Comparison of ENCODE assay signal across 22 cellular contexts in genomic region chr2:75204833-75205232, GRCh38. TPM values are rescaled to one million over a fixed set of nuclear protein-coding genes. Genes with fewer than 3 reads are reported as not detected.
"Had no signal": no experiment of that assay in that cellular context is flagged by ENCODE, and none has a peak within 500 bp of the region (broad histone marks: within the 10 kb centered on the region; RNA-seq: fewer than 3 reads in every experiment).

No MANE protein-coding gene starts in this region.

- H3K27ac ChIP-seq: ascending aorta, gastrocnemius medialis, left ventricle myocardium inferior, tibial nerve had no signal

- H3K27ac Mint-ChIP-seq: progenitor cell of endocrine pancreas; stimulated activated naive CD8-positive, alpha-beta T cell treated with anti-CD3 and anti-CD28 coated beads, Interleukin-15, Interleukin-2, amounts not matched to agents 100 ng/mL and 50 ng/mL, for 24 hours had no signal

- H3K9me3 Mint-ChIP-seq: central memory CD8-positive, alpha-beta T cell; neural crest cell had no signal

- ATAC-seq: esophagus mucosa, gastrocnemius medialis had no signal

- H3K9me3 ChIP-seq: ascending aorta, gastrocnemius medialis, left ventricle myocardium inferior, tibial nerve had no signal

- H3K4me1 ChIP-seq: ascending aorta had no signal

- H3K36me3 ChIP-seq: ascending aorta, gastrocnemius medialis, left ventricle myocardium inferior, tibial nerve had no signal

- DNase-seq: activated CD4-positive, alpha-beta T cell treated with anti-CD3 and anti-CD28 coated beads, Interleukin-2, amount 50 U/mL, for 1 hour; activated CD8-positive, alpha-beta memory T cell treated with anti-CD3 and anti-CD28 coated beads for 24 hours; activated CD8-positive, alpha-beta memory T cell treated with anti-CD3 and anti-CD28 coated beads, Interleukin-2, amount 50 U/mL, for 48 hours; activated effector memory CD4-positive, alpha-beta T cell treated with anti-CD3 and anti-CD28 coated beads, Interleukin-2, amount 50 U/mL, for 16 hours; activated naive CD4-positive, alpha-beta T cell treated with anti-CD3 and anti-CD28 coated beads, Interleukin-2, amount 50 U/mL, for 16 hours; activated T-cell treated with anti-CD3 and anti-CD28 coated beads, Interleukin-2, amount 50 U/mL, for 48 hours; cortex of kidney; gastrocnemius medialis; head of caudate nucleus; left ventricle myocardium inferior; mammary epithelial cell; stimulated activated CD4-positive, alpha-beta T cell treated with anti-CD3 and anti-CD28 coated beads, Interleukin-2, amount 100 ng/mL, for 24 hours; T-helper 9 cell had no signal

- H3K4me1 Mint-ChIP-seq: central memory CD8-positive, alpha-beta T cell had no signal

- H3K4me3 ChIP-seq: ascending aorta, gastrocnemius medialis, left ventricle myocardium inferior, tibial nerve had no signal

- H3K4me3 Mint-ChIP-seq: central memory CD8-positive, alpha-beta T cell; neural crest cell; stimulated activated naive CD8-positive, alpha-beta T cell treated with anti-CD3 and anti-CD28 coated beads, Interleukin-15, Interleukin-2, amounts not matched to agents 100 ng/mL and 50 ng/mL, for 24 hours had no signal

- H3K27me3 ChIP-seq: ascending aorta had no signal

RNA-seq across cellular contexts. Expression of gene TACR1, which starts 5.5 kb away (rescaled TPM):
- total RNA-seq: kidney epithelial cell, mammary epithelial cell, myocyte had no signal
